ENCODE assay signal across 9 cellular contexts in genomic region chr11:93329936-93330445, GRCh38. TPM values are rescaled to one million over a fixed set of nuclear protein-coding genes. Genes with fewer than 3 reads are reported as not detected.
DNase-seq lines count a peak whose midpoint lies in the region; ATAC-seq and TF ChIP-seq lines count a peak whose summit lies in the region.
"Had no signal": no experiment of that assay in that cellular context is flagged by ENCODE, and none has a peak within 500 bp of the region (broad histone marks: within the 10 kb centered on the region; RNA-seq: fewer than 3 reads in every experiment).

No MANE protein-coding gene starts in this region.

- H3K4me1 ChIP-seq in ACC112 (ENCODE audit: control insufficient read depth, insufficient read depth, low read length, unreplicated experiment), result peaks cover 3% of the 10 kb centered on the region
- peaks cover 4% of the 10 kb centered on the region for H3K4me1 ChIP-seq in lower lobe of right lung

- DNase-seq in astrocyte of the spinal cord (ENCODE audit: low read depth, low spot score) (peak; percentile 10), lower lobe of right lung (no peak), NCI-H1694 treated with DMSO at 0.1 percent for 48 hours (lab: John Stamatoyannopoulos, UW) (no peak), NCI-H226 (no peak), NCI-H187 treated with DMSO at 0.1 percent for 48 hours (lab: John Stamatoyannopoulos, UW) (no peak)

- H3K4me3 ChIP-seq in ACC112 (ENCODE audit: low read depth, low read length), result peak overlapping the region; percentile 70
- peak overlapping the region; percentile 34 for H3K4me3 ChIP-seq in astrocyte of the spinal cord (ENCODE audit: low read depth, low read length)
- H3K4me3 ChIP-seq in lower lobe of right lung, result peak overlapping the region; percentile 40
- H3K4me3 ChIP-seq: PC-9 had no signal

- H3K36me3 ChIP-seq in ACC112 (ENCODE audit: insufficient read depth, low read length) (no peaks in the 10 kb centered on the region), lower lobe of right lung (no peaks in the 10 kb centered on the region)

- H3K27ac ChIP-seq in ACC112 (ENCODE audit: low read depth, low read length), result no peak overlapping the region
- H3K27ac ChIP-seq in lower lobe of right lung, result no peak overlapping the region
- H3K27ac ChIP-seq: PC-9 had no signal

- H3K9me3 ChIP-seq in lower lobe of right lung, result no peaks in the 10 kb centered on the region

- TF ChIP-seq CTCF in astrocyte of the spinal cord (IDR thresholded peaks at IDR 0.05; ENCODE audit: low read depth, low read length) (no peak), lower lobe of right lung (IDR thresholded peaks at IDR 0.05) (no peak)

- in situ Hi-C loops in astrocyte of the spinal cord (cut with HindIII; ENCODE audit: low sequenced_read_pairs), result no loop called here

- H2AFZ ChIP-seq in ACC112 (ENCODE audit: low read length, unreplicated experiment), result no peak overlapping the region
- H2AFZ ChIP-seq: PC-9 had no signal

- ATAC-seq in HG03066 (IDR thresholded peaks at IDR 0.05; ENCODE audit: low read depth, unreplicated experiment), result peak; percentile 26
- peak in 1 of 2 donors; percentile 44 for ATAC-seq in lower lobe of right lung
- no peak for ATAC-seq in GM19467 (IDR thresholded peaks at IDR 0.05; ENCODE audit: unreplicated experiment)

- no peaks in the 10 kb centered on the region for H3K79me2 ChIP-seq in ACC112 (ENCODE audit: control insufficient read depth, insufficient read depth, low read length, unreplicated experiment)

- H3K27me3 ChIP-seq in ACC112 (ENCODE audit: insufficient read depth, low read length) (peaks cover 50% of the 10 kb centered on the region), lower lobe of right lung (ENCODE audit: low read depth) (peaks cover 14% of the 10 kb centered on the region)

- intact Hi-C loops in lower lobe of right lung (cut with DNase I), result no loop called here

RNA-seq across cellular contexts. Expression of gene DEUP1, which starts 0.6 kb away (rescaled TPM):
- total RNA-seq in lower lobe of right lung, result 0.68 TPM
- total RNA-seq: PC-9 had no signal
